Comparison of ENCODE assay signal across 8 cellular contexts in genomic region chr14:24332094-24332983, GRCh38. TPM values are rescaled to one million over a fixed set of nuclear protein-coding genes. Genes with fewer than 3 reads are reported as not detected.
DNase-seq lines count a peak whose midpoint lies in the region; ATAC-seq lines count a peak whose summit lies in the region.

No MANE protein-coding gene starts in this region.

- H3K4me3 Mint-ChIP-seq in activated naive CD4-positive, alpha-beta T cell treated with anti-CD3 and anti-CD28 coated beads for 36 hours: peak overlapping the region; percentile 71

- peaks cover 7% of the 10 kb centered on the region for H3K36me3 Mint-ChIP-seq in activated naive CD4-positive, alpha-beta T cell treated with anti-CD3 and anti-CD28 coated beads for 36 hours (ENCODE audit: low read depth)

- CTCF ChIA-PET in activated naive CD4-positive, alpha-beta T cell treated with anti-CD3 and anti-CD28 coated beads for 36 hours (lab: Charles Lee): interaction anchor here (0.6 to 25.1 kb wide), 31 partner anchors 8 to 226 kb away, joined by 3 to 617 read pairs (median 5); partner anchors contain the start of genes CBLN3, CIDEB, KHNYN and LTB4R

- H3K9me3 Mint-ChIP-seq in activated naive CD4-positive, alpha-beta T cell treated with anti-CD3 and anti-CD28 coated beads for 36 hours: no peaks in the 10 kb centered on the region

- intact Hi-C loops in activated naive CD4-positive, alpha-beta T cell treated with anti-CD3 and anti-CD28 coated beads for 36 hours (cut with micrococcal nuclease): loop anchor here (1.0 to 10.0 kb wide), 7 partner anchors 21 to 822 kb away; partner anchors contain the start of genes DHRS1, LTB4R, MDP1 and NOP9
- intact Hi-C loops in Right ventricle myocardium superior (cut with DNase I): loop anchor here (2.0 kb wide), 1 partner anchor 104 kb away; no protein-coding TSS in a partner anchor
- intact Hi-C loops in posterior vena cava (cut with DNase I): loop anchor here in 1 of 2 donors (5.0 kb wide), 1 partner anchor 105 kb away; no protein-coding TSS in a partner anchor

- peak; percentile 63 for DNase-seq in EL
- peak; percentile 72 for DNase-seq in KG1 (lab: John Stamatoyannopoulos, UW)
- peak; percentile 45 for DNase-seq in SHP77 treated with DMSO at 0.1 percent for 48 hours (lab: John Stamatoyannopoulos, UW)
- peak; percentile 91 for DNase-seq in activated naive CD4-positive, alpha-beta T cell treated with anti-CD3 and anti-CD28 coated beads for 36 hours
- DNase-seq in Right ventricle myocardium superior: peak; percentile 72
- DNase-seq in posterior vena cava (ENCODE audit: low spot score): peak; percentile 87
- DNase-seq in ureter (ENCODE audit: low spot score): peak; percentile 85

- H3K27ac Mint-ChIP-seq in activated naive CD4-positive, alpha-beta T cell treated with anti-CD3 and anti-CD28 coated beads for 36 hours: no peak overlapping the region

- H3K4me1 Mint-ChIP-seq in activated naive CD4-positive, alpha-beta T cell treated with anti-CD3 and anti-CD28 coated beads for 36 hours (ENCODE audit: low read depth): peaks cover 28% of the 10 kb centered on the region

- peaks cover 24% of the 10 kb centered on the region for H3K27me3 Mint-ChIP-seq in activated naive CD4-positive, alpha-beta T cell treated with anti-CD3 and anti-CD28 coated beads for 36 hours (ENCODE audit: low read depth)

- ATAC-seq in GM21737 (IDR thresholded peaks at IDR 0.05; ENCODE audit: unreplicated experiment) (peak; percentile 83), Right ventricle myocardium superior (ENCODE audit: poor library complexity) (peak; percentile 75)

RNA-seq across cellular contexts. Expression of gene ADCY4, which starts 2.5 kb away (rescaled TPM):
- 1 to 10 TPM; 1.6 to 2.4 TPM for total RNA-seq in activated naive CD4-positive, alpha-beta T cell treated with anti-CD3 and anti-CD28 coated beads for 36 hours
- 20.6 TPM for total RNA-seq in Right ventricle myocardium superior
- 10 to 100 TPM; 35.2 to 36.0 TPM for total RNA-seq in posterior vena cava
- 61.7 TPM for total RNA-seq in ureter

RNA-seq across cellular contexts. Expression of gene RIPK3, which starts 7.5 kb away (rescaled TPM):
- 1 to 10 TPM; 5.9 to 7.6 TPM for total RNA-seq in activated naive CD4-positive, alpha-beta T cell treated with anti-CD3 and anti-CD28 coated beads for 36 hours
- total RNA-seq in Right ventricle myocardium superior (2.9 TPM), posterior vena cava (1 to 10 TPM; 8.5 to 9.2 TPM), ureter (22.4 TPM)

RNA-seq across cellular contexts. Expression of gene LTB4R, which starts 21.0 kb away (rescaled TPM):
- 10 to 100 TPM; 10.6 to 11.4 TPM for total RNA-seq in activated naive CD4-positive, alpha-beta T cell treated with anti-CD3 and anti-CD28 coated beads for 36 hours
- 1.8 TPM for total RNA-seq in Right ventricle myocardium superior
- 1 to 10 TPM; 5.6 TPM for total RNA-seq in posterior vena cava
- total RNA-seq in ureter: 9.6 TPM

RNA-seq across cellular contexts. Expression of gene LTB4R2, which starts 22.4 kb away (rescaled TPM):
- total RNA-seq in activated naive CD4-positive, alpha-beta T cell treated with anti-CD3 and anti-CD28 coated beads for 36 hours: 10 to 100 TPM; 12.2 to 12.8 TPM
- total RNA-seq in Right ventricle myocardium superior (0.65 TPM), posterior vena cava (1 to 10 TPM; 2.5 to 4.0 TPM), ureter (8.2 TPM)

RNA-seq across cellular contexts. Expression of gene CIDEB, which starts 24.6 kb away (rescaled TPM):
- 10 to 100 TPM; 10.9 to 15.1 TPM for total RNA-seq in activated naive CD4-positive, alpha-beta T cell treated with anti-CD3 and anti-CD28 coated beads for 36 hours
- 2.9 TPM for total RNA-seq in Right ventricle myocardium superior
- total RNA-seq in posterior vena cava: 10 to 100 TPM; 10.1 to 10.8 TPM
- 11.1 TPM for total RNA-seq in ureter

Comparison
In these comparisons a context has a peak if more than half of its experiments do, and no peak if none do; other contexts are left out.
1. Peak in every context shown above with its lines: DNase-seq and ATAC-seq.